13 cellular contexts compared by ENCODE assay signal in the genomic region with DNA sequence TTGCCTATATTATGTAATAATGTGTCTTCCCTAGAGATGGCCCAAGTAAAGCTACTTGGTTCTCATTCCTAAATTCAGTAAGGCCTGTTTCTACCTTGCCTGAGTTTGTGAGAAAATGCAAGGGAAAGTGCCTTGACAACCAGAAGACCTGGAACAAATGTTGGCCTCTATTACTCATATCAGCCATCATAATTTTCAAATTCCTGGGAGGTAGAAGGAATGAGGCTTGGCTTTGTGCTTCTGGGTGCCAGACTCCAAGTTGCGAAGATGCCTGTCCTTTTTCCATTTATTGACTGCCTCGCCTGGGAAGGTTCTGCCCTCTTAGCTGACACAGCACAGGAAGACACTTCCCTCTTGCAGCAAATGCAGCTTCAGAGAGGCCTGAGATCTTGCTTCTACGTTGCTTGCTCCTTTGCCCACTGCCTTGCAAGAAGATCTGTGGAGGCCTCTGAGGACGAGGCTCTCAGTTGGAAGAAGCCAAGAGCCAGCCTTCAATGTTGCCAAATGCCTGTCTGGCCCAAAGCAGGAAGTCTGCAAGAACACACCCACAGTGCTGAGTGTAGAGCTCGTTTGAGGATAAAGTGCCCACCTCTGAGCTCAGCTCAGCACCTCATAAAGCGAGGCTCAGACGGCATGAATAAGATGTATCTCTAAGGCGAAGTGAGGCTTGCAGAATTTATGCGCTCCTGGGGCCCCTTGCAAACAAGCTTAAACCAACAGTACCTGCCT.
DNase-seq lines count a peak whose midpoint lies in the region; FAIRE-seq and TF ChIP-seq lines count a peak whose summit lies in the region.
"Had no signal": no experiment of that assay in that cellular context is flagged by ENCODE, and none has a peak within 500 bp of the region (broad histone marks: within the 10 kb centered on the region; RNA-seq: fewer than 3 reads in every experiment).

No MANE protein-coding gene starts in this region.

- no peaks in the 10 kb centered on the region for H3K9me1 ChIP-seq in keratinocyte (ENCODE audit: control insufficient read depth, extremely low read depth, insufficient read depth, low read length)

- H3K4me3 Mint-ChIP-seq in chondrocyte (ENCODE audit: unreplicated experiment) = no peak overlapping the region
- no peak overlapping the region for H3K4me3 Mint-ChIP-seq in CD14-positive monocyte

- intact Hi-C loops in sigmoid colon (cut with DNase I) = no loop called here
- intact Hi-C loops in CD14-positive monocyte (cut with micrococcal nuclease) = no loop called here

- WGBS in sigmoid colon, 2 donors = 30 to 69% methylated on average over 9 of the region's 9 CpGs

- H3K36me3 Mint-ChIP-seq in chondrocyte (ENCODE audit: low read depth) = no peaks in the 10 kb centered on the region
- H3K36me3 Mint-ChIP-seq in CD14-positive monocyte = no peaks in the 10 kb centered on the region

- H3K27me3 ChIP-seq in keratinocyte (ENCODE audit: control insufficient read depth, extremely low read depth, insufficient read depth, low read length) (no peaks in the 10 kb centered on the region), sigmoid colon (no peaks in the 10 kb centered on the region), Peyer's patch (no peaks in the 10 kb centered on the region)
- H3K27me3 ChIP-seq: BLaER1 had no signal

- dilution Hi-C loops in keratinocyte (cut with MboI; ENCODE audit: extremely low pct_ligation_motif_present, low sequenced_read_pairs) = no loop called here

- peak overlapping the region; percentile 31 for H3K27ac ChIP-seq in keratinocyte (ENCODE audit: control insufficient read depth, insufficient read depth, low read length)
- H3K27ac ChIP-seq in sigmoid colon = peak overlapping the region in 3 of 4 donors; percentile 43 to 64 (median 64)
- H3K27ac ChIP-seq in Peyer's patch = no peak overlapping the region
- H3K27ac ChIP-seq: BLaER1 had no signal

- H3K36me3 ChIP-seq in keratinocyte (ENCODE audit: control insufficient read depth in 2 of 2, extremely low read depth in 1 of 2, insufficient read depth in 2 of 2, low read length in 2 of 2) (no peaks in the 10 kb centered on the region), sigmoid colon (no peaks in the 10 kb centered on the region), Peyer's patch (no peaks in the 10 kb centered on the region)
- H3K36me3 ChIP-seq: BLaER1 had no signal

- H3K9ac ChIP-seq in keratinocyte (ENCODE audit: control insufficient read depth, extremely low read depth, insufficient read depth, low read length) = peak overlapping the region; percentile 11
- H3K9ac ChIP-seq: BLaER1 had no signal

- H3K4me1 Mint-ChIP-seq in chondrocyte (ENCODE audit: low read depth) (peaks cover 33% of the 10 kb centered on the region), CD14-positive monocyte (no peaks in the 10 kb centered on the region)

- peak overlapping the region; percentile 19 for H3K27ac Mint-ChIP-seq in chondrocyte (ENCODE audit: unreplicated experiment)
- H3K27ac Mint-ChIP-seq in CD14-positive monocyte = no peak overlapping the region

- FAIRE-seq in keratinocyte (lab: Jason Lieb, UNC) = no peak
- FAIRE-seq: GM12878 had no signal

- TF ChIP-seq EP300 in sigmoid colon (IDR thresholded peaks at IDR 0.05) = no peak

- H3K4me2 ChIP-seq in keratinocyte (ENCODE audit: control insufficient read depth, extremely low read depth, insufficient read depth, low read depth, low read length) = peak overlapping the region; percentile 53
- H3K4me2 ChIP-seq: BLaER1 had no signal

- H3K9me3 ChIP-seq in keratinocyte (ENCODE audit: control insufficient read depth, low read depth, low read length) = no peaks in the 10 kb centered on the region
- no peaks in the 10 kb centered on the region for H3K9me3 ChIP-seq in sigmoid colon
- no peaks in the 10 kb centered on the region for H3K9me3 ChIP-seq in Peyer's patch
- H3K9me3 ChIP-seq: BLaER1 had no signal

- H3K4me1 ChIP-seq in keratinocyte (ENCODE audit: control insufficient read depth, extremely low read depth, insufficient read depth, low read length) = peaks cover 33% of the 10 kb centered on the region
- H3K4me1 ChIP-seq in sigmoid colon = peaks cover 0 to 58% (median 39%) of the 10 kb centered on the region in 4 donors
- no peaks in the 10 kb centered on the region for H3K4me1 ChIP-seq in Peyer's patch
- H3K4me1 ChIP-seq: BLaER1 had no signal

- H2AFZ ChIP-seq in keratinocyte (ENCODE audit: control insufficient read depth, low read length) = peak overlapping the region; percentile 7

- TF ChIP-seq CTCF in NB4 (IDR thresholded peaks at IDR 0.05; ENCODE audit: low read depth, low read length) = no peak
- TF ChIP-seq CTCF in chondrocyte (IDR thresholded peaks at IDR 0.05) = no peak
- no peak for TF ChIP-seq CTCF in keratinocyte (optimal IDR thresholded peaks at IDR 0.05 in 1 of 3, IDR thresholded peaks at IDR 0.05 in 1 of 3, conservative IDR thresholded peaks at IDR 0.05 in 1 of 3; ENCODE audit: extremely low read depth in 1 of 3, insufficient read depth in 2 of 3, low read length in 3 of 3)
- no peak for TF ChIP-seq CTCF in sigmoid colon (IDR thresholded peaks at IDR 0.05)
- TF ChIP-seq CTCF in Peyer's patch (IDR thresholded peaks at IDR 0.05) = no peak
- TF ChIP-seq CTCF in CD14-positive monocyte (IDR thresholded peaks at IDR 0.05) = no peak

- DNase-seq in NB4 (ENCODE audit: low read depth) = peak; percentile 14
- no peak for DNase-seq in chondrocyte (ENCODE audit: low spot score)
- no peak for DNase-seq in keratinocyte (ENCODE audit: low read depth, low spot score)
- no peak for DNase-seq in sigmoid colon
- DNase-seq in NCI-H2081 treated with DMSO at 0.1 percent for 48 hours (lab: John Stamatoyannopoulos, UW) = no peak
- DNase-seq in Peyer's patch = no peak
- no peak for DNase-seq in stimulated activated CD4-positive, alpha-beta T cell treated with anti-CD3 and anti-CD28 coated beads, Interleukin-4, amount 100 ng/mL, for 4 hours
- no peak for DNase-seq in CD14-positive monocyte (ENCODE audit: low spot score)
- DNase-seq: cortex of kidney; NCI-H1417 treated with DMSO at 0.1 percent for 48 hours; stimulated activated naive CD4-positive, alpha-beta T cell had no signal

- TF ChIP-seq POLR2A in NB4 (IDR thresholded peaks at IDR 0.05; ENCODE audit: extremely low read depth, insufficient read length) = no peak
- TF ChIP-seq POLR2A in sigmoid colon (IDR thresholded peaks at IDR 0.05) = no peak
- TF ChIP-seq POLR2A in Peyer's patch (IDR thresholded peaks at IDR 0.05) = no peak

- no peaks in the 10 kb centered on the region for H3K27me3 Mint-ChIP-seq in chondrocyte (ENCODE audit: low read depth)
- H3K27me3 Mint-ChIP-seq in CD14-positive monocyte (ENCODE audit: low read depth in 3 of 3) = peaks cover 5 to 16% (median 11%) of the 10 kb centered on the region in 3 donors

- H3K79me2 ChIP-seq in keratinocyte (ENCODE audit: control insufficient read depth, insufficient read depth, low read length) = peaks cover 30% of the 10 kb centered on the region

- no peaks in the 10 kb centered on the region for H4K20me1 ChIP-seq in keratinocyte (ENCODE audit: control insufficient read depth, extremely low read depth, insufficient read depth, low read length)
- H4K20me1 ChIP-seq: BLaER1 had no signal

- H3K9me3 Mint-ChIP-seq in chondrocyte (ENCODE audit: low read depth) = no peaks in the 10 kb centered on the region
- H3K9me3 Mint-ChIP-seq in CD14-positive monocyte = no peaks in the 10 kb centered on the region

- H3K4me3 ChIP-seq in NB4 (ENCODE audit: low read depth, low read length) (no peak overlapping the region), keratinocyte (ENCODE audit: control insufficient read depth in 2 of 3, extremely low read depth in 1 of 3, insufficient read depth in 2 of 3, low read depth in 1 of 3, low read length in 3 of 3) (peak overlapping the region in 1 of 3 experiments; percentile 12), sigmoid colon (no peak overlapping the region), Peyer's patch (no peak overlapping the region)
- H3K4me3 ChIP-seq: BLaER1, GM12878 had no signal

Comparison
In these comparisons a context has a peak if more than half of its experiments do, and no peak if none do; other contexts are left out.
1. H3K27ac ChIP-seq: peak in keratinocyte (single experiment) and sigmoid colon (3 of 4); none in Peyer's patch (0 of 4).